ENCODE assay signal across 8 cellular contexts in the genomic region with DNA sequence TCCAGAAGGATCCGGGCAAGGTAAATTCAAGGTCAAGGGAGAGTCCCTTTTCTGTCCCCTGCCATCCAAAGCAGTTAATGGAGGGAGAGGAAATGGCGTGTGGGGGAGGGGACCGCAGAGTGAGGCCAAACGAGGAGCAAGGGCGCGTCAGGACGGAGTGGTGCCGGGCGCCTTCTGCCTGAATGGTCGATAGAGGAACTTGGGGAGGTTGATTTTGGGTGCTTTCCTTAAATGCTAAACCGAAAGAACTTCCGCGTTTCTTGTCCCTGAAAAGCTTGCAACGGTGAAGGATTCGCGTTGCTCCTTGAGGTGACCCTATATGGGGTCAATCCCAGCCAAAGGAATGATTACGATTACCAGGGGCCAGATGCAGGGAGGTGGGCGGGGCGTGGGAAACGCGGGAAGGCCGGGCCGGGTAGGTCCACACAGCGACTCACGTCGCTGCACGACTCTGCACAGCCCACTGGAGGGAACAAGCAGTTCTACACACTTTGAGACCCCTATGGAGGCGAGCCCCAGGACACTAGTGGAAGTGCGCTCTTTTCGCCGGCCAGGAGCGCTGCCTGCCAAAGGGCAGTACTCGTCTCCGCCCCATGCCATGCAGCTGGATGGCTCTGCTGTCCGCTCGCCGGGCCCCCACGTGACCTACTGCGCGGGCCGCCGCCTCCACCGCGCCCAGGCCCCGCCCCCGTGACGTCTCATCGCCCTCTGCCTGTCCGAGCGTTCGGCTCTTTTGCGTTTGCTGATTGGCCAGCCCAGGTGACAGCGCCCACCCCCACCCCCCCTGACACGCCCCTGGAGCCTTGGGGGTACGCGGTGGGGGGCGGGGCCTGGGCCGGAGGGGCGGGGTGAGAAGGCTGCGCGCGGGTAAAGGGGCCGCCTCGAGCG. TPM values are rescaled to one million over a fixed set of nuclear protein-coding genes. Genes with fewer than 3 reads are reported as not detected.
DNase-seq lines count a peak whose midpoint lies in the region; ATAC-seq and TF ChIP-seq lines count a peak whose summit lies in the region.

No MANE protein-coding gene starts in this region.

- peak overlapping the region; percentile 83 for H3K4me2 ChIP-seq in OCI-LY3 (ENCODE audit: low read length)

- ATAC-seq in GM21528 (IDR thresholded peaks at IDR 0.05; ENCODE audit: low FRiP score, unreplicated experiment) = peak; percentile 93

- H3K4me3 ChIP-seq in OCI-LY3 (ENCODE audit: low read length) = peak overlapping the region; percentile 85
- peak overlapping the region; percentile 74 for H3K4me3 ChIP-seq in epithelial cell of proximal tubule (ENCODE audit: low read depth, low read length)

- no peaks in the 10 kb centered on the region for H3K27me3 ChIP-seq in OCI-LY3 (ENCODE audit: low read depth, low read length)

- peak; percentile 81 for DNase-seq in DMS 273 treated with DMSO at 0.1 percent for 48 hours (lab: John Stamatoyannopoulos, UW)
- peak; percentile 62 for DNase-seq in HuH-7 (ENCODE audit: low spot score)
- peak; percentile 87 for DNase-seq in activated T-cell treated with anti-CD3 and anti-CD28 coated beads for 24 hours (ENCODE audit: low read depth)
- no peak for DNase-seq in epithelial cell of proximal tubule (ENCODE audit: low read depth)
- DNase-seq in mucosa of gallbladder (ENCODE audit: low spot score) = peak; percentile 94
- peak; percentile 72 to 77 for DNase-seq in stimulated activated CD8-positive, alpha-beta memory T cell treated with anti-CD3 and anti-CD28 coated beads, Interleukin-4, amount 100 ng/mL, for 1 hour (ENCODE audit: low read depth in 2 of 2, low spot score in 1 of 2)

- no peak for TF ChIP-seq CTCF in OCI-LY3 (IDR thresholded peaks at IDR 0.05; ENCODE audit: low read depth, low read length)
- TF ChIP-seq CTCF in epithelial cell of proximal tubule (conservative IDR thresholded peaks at IDR 0.05; ENCODE audit: low read depth, low read length) = no peak

- H3K36me3 ChIP-seq in OCI-LY3 (replicated peaks; ENCODE audit: low read depth, low read length) = no peaks in the 10 kb centered on the region

- H3K9ac ChIP-seq in OCI-LY3 (ENCODE audit: low read length) = peak overlapping the region; percentile 74

- H2AFZ ChIP-seq in OCI-LY3 (ENCODE audit: low read depth, low read length) = peak overlapping the region; percentile 16; the same call in 1 of the 2 replicates

- H4K20me1 ChIP-seq in OCI-LY3 (ENCODE audit: insufficient read depth, low read length) = no peaks in the 10 kb centered on the region

- H3K9me3 ChIP-seq in OCI-LY3 (ENCODE audit: insufficient read depth, low read length) = no peaks in the 10 kb centered on the region

- peak overlapping the region; percentile 91 for H3K27ac ChIP-seq in OCI-LY3 (ENCODE audit: low read length)

- H3K79me2 ChIP-seq in OCI-LY3 (ENCODE audit: low read length) = peaks cover 30% of the 10 kb centered on the region

- H3K4me1 ChIP-seq in OCI-LY3 (ENCODE audit: low read length) = peaks cover 48% of the 10 kb centered on the region

RNA-seq across cellular contexts. Expression of gene GK, which starts 0.5 kb away (rescaled TPM):
- total RNA-seq in epithelial cell of proximal tubule (2.0 and 2.1 TPM in 2 replicates), mucosa of gallbladder (29.1 TPM)
